Comparison of ENCODE assay signal across 24 cellular contexts in genomic region chr19:2160384-2160783, GRCh38. TPM values are rescaled to one million over a fixed set of nuclear protein-coding genes. Genes with fewer than 3 reads are reported as not detected.
DNase-seq lines count a peak whose midpoint lies in the region; ATAC-seq, FAIRE-seq and TF ChIP-seq lines count a peak whose summit lies in the region.
"Had no signal": no experiment of that assay in that cellular context is flagged by ENCODE, and none has a peak within 500 bp of the region (broad histone marks: within the 10 kb centered on the region; RNA-seq: fewer than 3 reads in every experiment).

No MANE protein-coding gene starts in this region.

- no peak overlapping the region for H2BK5ac ChIP-seq in mesenchymal stem cell (ENCODE audit: low read depth, low read length, poor library complexity, severe bottlenecking)

- peak overlapping the region; percentile 75 for H2AK5ac ChIP-seq in mesenchymal stem cell (ENCODE audit: low read length, severe bottlenecking)

- no peaks in the 10 kb centered on the region for H3K9me2 ChIP-seq in HCT116 (ENCODE audit: insufficient read depth)

- intact Hi-C loops in HCT116 (cut with micrococcal nuclease) (loop anchor here (5.0 to 10.0 kb wide), 2 partner anchors 77 to 304 kb away; partner anchors contain the start of genes PLEKHJ1 and SF3A2), body of pancreas (cut with DNase I) (no loop called here), stomach (cut with DNase I; ENCODE audit: low total_unique reads) (no loop called here)

- CTCF ChIA-PET in HCT116 (lab: Charles Lee), result no interaction called here

- peaks cover 13% of the 10 kb centered on the region for H3K79me2 ChIP-seq in HCT116 (ENCODE audit: insufficient read depth, low read length)

- no TSS peak for BruUV-seq in HCT116 (replicated peaks; lab: Mats Ljungman, UMichigan)

- H3K27ac ChIP-seq in HCT116 (ENCODE audit: low read depth, low read length) (peak overlapping the region; percentile 99), body of pancreas (peak overlapping the region in 3 of 4 donors; percentile 92 to 99 (median 98)), mesenchymal stem cell (ENCODE audit: low read length, poor library complexity, severe bottlenecking) (no peak overlapping the region), small intestine (ENCODE audit: low read depth in 1 of 2, low read length in 1 of 2) (peak overlapping the region in 1 of 2 donors; percentile 27), stomach (no peak overlapping the region)
- H3K27ac ChIP-seq: SJSA1 had no signal

- H3K18ac ChIP-seq in mesenchymal stem cell (ENCODE audit: low read depth in 1 of 2, low read length in 2 of 2), result no peak overlapping the region

- no peaks in the 10 kb centered on the region for H3K79me1 ChIP-seq in mesenchymal stem cell (replicated peaks; ENCODE audit: low read length, poor library complexity, severe bottlenecking)

- TF ChIP-seq EP300 in stomach (IDR thresholded peaks at IDR 0.05), result no peak

- H2BK12ac ChIP-seq in mesenchymal stem cell (ENCODE audit: low read length in 2 of 2), result no peak overlapping the region

- WGBS in body of pancreas, 2 donors, result 90 to 91% methylated on average over 11 of the region's 11 CpGs
- 95% methylated on average over 11 of the region's 11 CpGs for WGBS in mesenchymal stem cell
- 47 to 78% (median 52%) methylated on average over 11 of the region's 11 CpGs for WGBS in small intestine, 3 donors
- WGBS in stomach, 5 donors, result 79 to 94% (median 88%) methylated on average over 11 of the region's 11 CpGs

- H3K4me3 ChIP-seq in HCT116 (replicated peaks in 1 of 2; ENCODE audit: low read depth in 1 of 2, low read length in 2 of 2) (no peak overlapping the region), body of pancreas (no peak overlapping the region), mesenchymal stem cell (ENCODE audit: insufficient read depth in 1 of 2, low read depth in 1 of 2, low read length in 2 of 2) (no peak overlapping the region), small intestine (ENCODE audit: low read depth in 1 of 2, low read length in 2 of 2) (no peak overlapping the region), stomach (no peak overlapping the region)
- H3K4me3 ChIP-seq: GM23248, HAP-1, K562, SJSA1 had no signal

- H3K27me3 ChIP-seq in HCT116 (ENCODE audit: insufficient read depth, low read length), result no peaks in the 10 kb centered on the region
- H3K27me3 ChIP-seq in body of pancreas, result no peaks in the 10 kb centered on the region
- no peaks in the 10 kb centered on the region for H3K27me3 ChIP-seq in mesenchymal stem cell (ENCODE audit: control insufficient read depth in 1 of 2, insufficient read depth in 1 of 2, low read length in 2 of 2)
- H3K27me3 ChIP-seq in small intestine (ENCODE audit: control insufficient read depth in 2 of 2, insufficient read depth in 2 of 2, low read length in 2 of 2), result no peaks in the 10 kb centered on the region
- H3K27me3 ChIP-seq in stomach, result no peaks in the 10 kb centered on the region
- H3K27me3 ChIP-seq: SJSA1 had no signal

- no peaks in the 10 kb centered on the region for H3K36me3 ChIP-seq in HCT116 (ENCODE audit: control insufficient read depth in 1 of 2, insufficient read depth in 2 of 2, low read length in 2 of 2)
- no peaks in the 10 kb centered on the region for H3K36me3 ChIP-seq in body of pancreas (replicated peaks in 1 of 2; ENCODE audit: insufficient read depth in 1 of 2, low read depth in 2 of 2)
- H3K36me3 ChIP-seq in mesenchymal stem cell (ENCODE audit: control insufficient read depth in 1 of 2, insufficient read depth in 2 of 2, low read depth in 1 of 2, low read length in 2 of 2), result no peaks in the 10 kb centered on the region
- no peaks in the 10 kb centered on the region for H3K36me3 ChIP-seq in small intestine (ENCODE audit: control insufficient read depth in 2 of 2, insufficient read depth in 2 of 2, low read length in 2 of 2)
- H3K36me3 ChIP-seq in stomach, result no peaks in the 10 kb centered on the region
- H3K36me3 ChIP-seq: HAP-1 had no signal

- no peak overlapping the region for H4K91ac ChIP-seq in mesenchymal stem cell (ENCODE audit: low read length)

- no peak for TF ChIP-seq RAD21 in HCT116 (IDR thresholded peaks at IDR 0.05; ENCODE audit: low read depth)

- no peaks in the 10 kb centered on the region for H4K20me1 ChIP-seq in HCT116 (ENCODE audit: insufficient read depth)

- TF ChIP-seq POLR2A in HCT116 (IDR thresholded peaks at IDR 0.05; ENCODE audit: borderline replicate concordance, extremely low read depth, insufficient read depth, insufficient read length), result no peak
- no peak for TF ChIP-seq POLR2A in body of pancreas (IDR thresholded peaks at IDR 0.05)
- no peak for TF ChIP-seq POLR2A in GM18505 (IDR thresholded peaks at IDR 0.05; ENCODE audit: borderline replicate concordance, extremely low read depth, insufficient read depth, insufficient read length)
- no peak for TF ChIP-seq POLR2A in stomach (IDR thresholded peaks at IDR 0.05)

- no peaks in the 10 kb centered on the region for H3K9me3 ChIP-seq in HCT116 (ENCODE audit: control insufficient read depth in 1 of 2, insufficient read depth in 1 of 2, low read depth in 1 of 2, low read length in 2 of 2)
- no peaks in the 10 kb centered on the region for H3K9me3 ChIP-seq in body of pancreas
- no peaks in the 10 kb centered on the region for H3K9me3 ChIP-seq in mesenchymal stem cell (ENCODE audit: control insufficient read depth, low read length)
- H3K9me3 ChIP-seq in small intestine (ENCODE audit: control insufficient read depth, low read depth), result no peaks in the 10 kb centered on the region
- H3K9me3 ChIP-seq in stomach, result no peaks in the 10 kb centered on the region
- H3K9me3 ChIP-seq: HAP-1, SJSA1 had no signal

- H2BK120ac ChIP-seq in mesenchymal stem cell (ENCODE audit: low read depth, low read length), result no peak overlapping the region

- no peak for FAIRE-seq in small intestine (lab: Jason Lieb, UNC)
- FAIRE-seq: K562 had no signal

- ATAC-seq in HCT116 (no peak), body of pancreas (no peak), GM18861 (IDR thresholded peaks at IDR 0.05; ENCODE audit: unreplicated experiment) (no peak), GM18505 (IDR thresholded peaks at IDR 0.05; ENCODE audit: unreplicated experiment) (no peak)
- ATAC-seq: K562, PC-3 had no signal

- H3K4me1 ChIP-seq in HCT116 (ENCODE audit: control insufficient read depth in 1 of 2, insufficient read depth in 2 of 2, low read length in 2 of 2), result peaks cover 37 to 47% of the 10 kb centered on the region in 2 experiments
- H3K4me1 ChIP-seq in body of pancreas, result peaks cover 26% of the 10 kb centered on the region
- peaks cover 12% of the 10 kb centered on the region for H3K4me1 ChIP-seq in mesenchymal stem cell (ENCODE audit: control insufficient read depth, insufficient read depth, low read depth, low read length)
- peaks cover 0 to 4% of the 10 kb centered on the region in 2 donors for H3K4me1 ChIP-seq in small intestine (ENCODE audit: control insufficient read depth in 2 of 2, insufficient read depth in 1 of 2, low read depth in 1 of 2, low read length in 1 of 2)
- H3K4me1 ChIP-seq in stomach, result peaks cover 10 to 20% (median 17%) of the 10 kb centered on the region in 4 donors
- H3K4me1 ChIP-seq: HAP-1 had no signal

- TF ChIP-seq CTCF in HCT116 (IDR thresholded peaks at IDR 0.05 in 2 of 3, conservative IDR thresholded peaks at IDR 0.05 in 1 of 3; ENCODE audit: borderline replicate concordance in 1 of 3, insufficient read depth in 1 of 3, low read depth in 2 of 3, low read length in 2 of 3), result no peak
- no peak for TF ChIP-seq CTCF in body of pancreas (IDR thresholded peaks at IDR 0.05)
- no peak for TF ChIP-seq CTCF in stomach (IDR thresholded peaks at IDR 0.05)

- H3K23ac ChIP-seq in mesenchymal stem cell (ENCODE audit: low read length in 2 of 2), result peak overlapping the region in 1 of 2 experiments; percentile 31

- H2BK15ac ChIP-seq in mesenchymal stem cell (ENCODE audit: low read depth, poor library complexity, severe bottlenecking), result no peak overlapping the region

- H4K8ac ChIP-seq in mesenchymal stem cell (ENCODE audit: low read length), result no peak overlapping the region

- 0 out of 2 replicates have a peak overlapping the region, but pooled peaks have one; percentile 14 for H3K9ac ChIP-seq in HCT116 (ENCODE audit: low read length)
- no peak overlapping the region for H3K9ac ChIP-seq in mesenchymal stem cell (ENCODE audit: low read length)
- H3K9ac ChIP-seq: GM23248 had no signal

- H3K4ac ChIP-seq in mesenchymal stem cell (ENCODE audit: low read depth in 1 of 2, low read length in 2 of 2), result no peak overlapping the region

- RAD21 ChIA-PET in HCT116 (lab: Charles Lee; ENCODE audit: low non-redundant PET in 1 of 2, low total read pairs in 2 of 2, uncharacterized antibody in 2 of 2, unreplicated experiment in 2 of 2), result no interaction called here

- no peak overlapping the region for H3K14ac ChIP-seq in mesenchymal stem cell (ENCODE audit: low read length in 2 of 2)

- DNase-seq in HCT116 (ENCODE audit: low read depth, low spot score) (no peak), body of pancreas (no peak), mesenchymal stem cell (no peak), small intestine (peak; percentile 89), stomach (no peak)
- DNase-seq: ACHN; DMS53; GM23248; Kasumi-1; MV-4-11; NCI-H1105; NCI-H1436 treated with DMSO at 0.1 percent for 48 hours; NCI-H187 treated with DMSO at 0.1 percent for 48 hours; NCI-H2107; NCI-H524; NCI-H774; NK-92 treated with Interleukin-12 subunit alpha and Interleukin-12 subunit beta, amount 100 ng/mL, for 24 hours; PC-3; Right ventricle myocardium superior had no signal

- H2AFZ ChIP-seq in HCT116 (ENCODE audit: low read depth, low read length, poor library complexity, severe bottlenecking), result no peak overlapping the region
- no peak overlapping the region for H2AFZ ChIP-seq in mesenchymal stem cell (ENCODE audit: low read depth, low read length)
- H2AFZ ChIP-seq: GM23248 had no signal

- peak overlapping the region; percentile 56 for H3K4me2 ChIP-seq in HCT116 (ENCODE audit: low read length)
- no peak overlapping the region for H3K4me2 ChIP-seq in mesenchymal stem cell (ENCODE audit: low read length, poor library complexity, severe bottlenecking)

- POLR2A ChIA-PET in HCT116 (lab: Charles Lee), result interaction anchor here (1.1 kb wide), 1 partner anchor 9 kb away, joined by 3 read pairs; the partner anchor contains the start of gene AP3D1

TF ChIP-seq in HCT116, 20 proteins besides CTCF, POLR2A, EP300 and RAD21 (continues in another document):
- no peak for TF ChIP-seq SRF (IDR thresholded peaks at IDR 0.05; ENCODE audit: low read depth)

RNA-seq across cellular contexts. Expression of gene DOT1L, which starts 3.3 kb away (rescaled TPM):
- 48.9 TPM for total RNA-seq in HCT116 (2021; ENCODE audit: unreplicated experiment)
- 21.2 and 27.0 TPM in 2 replicates for polyA plus RNA-seq in HCT116 (2012)
- 10 to 100 TPM; 10.1 to 44.5 TPM for total RNA-seq in body of pancreas
- 8.7 TPM for polyA plus RNA-seq in mesenchymal stem cell (2013, experiment 1 of 2)
- 8.0 TPM for polyA plus RNA-seq in mesenchymal stem cell (2013, experiment 2 of 2)
- 10 to 100 TPM; 15.1 to 22.8 (median 18.2) TPM for polyA plus RNA-seq in small intestine
- total RNA-seq in stomach, result 10 to 100 TPM; 10.5 to 71.8 (median 28.1) TPM
- 1 to 10 TPM; 3.8 to 6.4 (median 5.0) TPM for polyA plus RNA-seq in stomach

RNA-seq across cellular contexts. Expression of gene AP3D1, which starts 9.0 kb away (rescaled TPM):
- total RNA-seq in HCT116 (2021; ENCODE audit: unreplicated experiment), result 137 TPM
- 156 and 181 TPM in 2 replicates for polyA plus RNA-seq in HCT116 (2012)
- 100 to 1,000 TPM in 1 of 2 donors, 10 to 100 TPM in 1; 77.0 to 124 TPM for total RNA-seq in body of pancreas
- 99.9 TPM for polyA plus RNA-seq in mesenchymal stem cell (2013, experiment 1 of 2)
- 96.6 TPM for polyA plus RNA-seq in mesenchymal stem cell (2013, experiment 2 of 2)
- 10 to 100 TPM; 68.1 to 90.4 (median 89.4) TPM for polyA plus RNA-seq in small intestine
- total RNA-seq in stomach, result 100 to 1,000 TPM in 4 of 5 donors, 10 to 100 TPM in 1; 49.0 to 340 (median 134) TPM
- 10 to 100 TPM; 53.8 to 59.6 (median 59.4) TPM for polyA plus RNA-seq in stomach

Comparison
In these comparisons a context has a peak if more than half of its experiments do, and no peak if none do; other contexts are left out.
1. H3K27ac ChIP-seq: peak in HCT116 (single experiment) and body of pancreas (3 of 4); none in mesenchymal stem cell (single experiment) and stomach (0 of 5).